1 cellular context compared by ENCODE assay signal in the genomic region with DNA sequence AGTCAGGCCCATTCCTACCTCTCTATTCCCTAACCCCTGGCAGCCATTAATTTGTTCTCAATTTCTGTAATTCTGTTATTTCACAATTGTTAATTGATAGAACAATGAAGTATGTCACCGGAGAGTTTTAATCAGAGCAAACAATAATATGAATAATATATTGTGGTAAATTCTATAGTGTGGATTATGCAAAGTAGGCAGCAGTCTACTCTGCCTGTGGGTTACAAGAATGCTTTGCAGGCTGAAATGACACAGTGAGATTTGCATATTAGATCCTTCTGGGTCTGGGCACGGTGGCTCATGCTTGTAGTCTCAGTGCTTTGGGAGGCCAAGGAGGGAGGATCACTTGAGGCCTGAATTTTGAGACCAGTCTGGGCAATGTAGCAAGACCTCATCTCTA.
TF ChIP-seq lines count a peak whose summit lies in the region.

No MANE protein-coding gene starts in this region.

TF ChIP-seq in GM12891, 5 proteins besides CTCF, POLR2A, EP300 and RAD21:
- TF ChIP-seq POU2F2 (IDR thresholded peaks at IDR 0.05; ENCODE audit: low read depth, low read length) = peak; percentile 38; the same call in 1 of the 2 replicates
- no peak for TF ChIP-seq SPI1 (IDR thresholded peaks at IDR 0.05; ENCODE audit: low read depth, low read length)
TF ChIP-seq in GM12891: peak in this region for 1.
